18 cellular contexts compared by ENCODE assay signal in the genomic region with DNA sequence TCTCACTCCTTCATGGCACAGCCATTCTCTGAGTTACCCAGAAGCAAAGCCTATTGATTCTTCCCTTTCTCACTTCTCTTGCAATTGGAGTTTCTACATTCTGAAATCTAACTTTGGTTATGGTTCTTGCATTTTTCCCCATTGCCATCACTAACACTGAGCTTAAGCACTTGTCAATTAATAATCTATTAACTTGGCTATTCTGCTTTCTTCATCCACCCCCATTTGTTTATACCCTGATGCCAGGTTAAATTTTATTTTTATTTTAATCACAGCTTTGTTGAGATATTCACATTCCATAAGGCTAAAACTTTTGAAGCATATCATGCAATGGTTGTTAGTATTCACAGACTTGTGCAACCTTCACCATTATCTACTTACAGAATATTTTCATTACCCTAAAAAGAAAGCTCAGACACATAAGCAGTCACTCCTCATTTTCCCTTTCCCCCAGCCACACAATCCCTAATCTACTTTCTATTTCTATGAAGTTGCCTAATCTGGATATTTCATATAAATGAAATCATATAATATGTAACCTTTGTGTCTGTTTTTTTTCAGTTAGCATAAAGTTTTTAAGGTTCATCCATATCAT.
"Had no signal": no experiment of that assay in that cellular context is flagged by ENCODE, and none has a peak within 500 bp of the region (broad histone marks: within the 10 kb centered on the region; RNA-seq: fewer than 3 reads in every experiment).

No MANE protein-coding gene starts in this region.

- H3K36me3 Mint-ChIP-seq: activated naive CD4-positive, alpha-beta T cell treated with anti-CD3 and anti-CD28 coated beads, Interleukin-2, amount 10 ng/mL, durations not matched to agents 7 days and 5 days; natural killer cell treated with Interleukin-12 subunit alpha and Interleukin-12 subunit beta and Interleukin-15 and Interleukin-18, amount 100 ng/mL, for 72 hours had no signal

- H3K9me3 Mint-ChIP-seq: activated CD4-positive, alpha-beta memory T cell treated with anti-CD3 and anti-CD28 coated beads, Interleukin-2, amount 10 ng/mL, durations not matched to agents 7 days and 5 days; activated naive CD4-positive, alpha-beta T cell treated with anti-CD3 and anti-CD28 coated beads, Interleukin-2, amount 10 ng/mL, durations not matched to agents 7 days and 5 days; activated T-cell treated with anti-CD3 and anti-CD28 coated beads, Interleukin-2, amount 50 U/mL, for 24 hours had no signal

- H3K4me1 Mint-ChIP-seq: activated CD4-positive, alpha-beta memory T cell treated with anti-CD3 and anti-CD28 coated beads, Interleukin-2, amount 10 ng/mL, durations not matched to agents 7 days and 5 days; activated naive CD4-positive, alpha-beta T cell treated with anti-CD3 and anti-CD28 coated beads, Interleukin-2, amount 10 ng/mL, durations not matched to agents 7 days and 5 days had no signal

- H3K4me3 Mint-ChIP-seq: activated CD4-positive, alpha-beta memory T cell treated with anti-CD3 and anti-CD28 coated beads, Interleukin-2, amount 10 ng/mL, durations not matched to agents 7 days and 5 days; activated naive CD4-positive, alpha-beta T cell treated with anti-CD3 and anti-CD28 coated beads, Interleukin-2, amount 10 ng/mL, durations not matched to agents 7 days and 5 days; activated T-cell treated with anti-CD3 and anti-CD28 coated beads, Interleukin-2, amount 50 U/mL, for 24 hours; natural killer cell treated with Interleukin-12 subunit alpha and Interleukin-12 subunit beta and Interleukin-15 and Interleukin-18, amount 100 ng/mL, for 72 hours had no signal

- H3K27me3 Mint-ChIP-seq: activated CD4-positive, alpha-beta memory T cell treated with anti-CD3 and anti-CD28 coated beads, Interleukin-2, amount 10 ng/mL, durations not matched to agents 7 days and 5 days; activated naive CD4-positive, alpha-beta T cell treated with anti-CD3 and anti-CD28 coated beads, Interleukin-2, amount 10 ng/mL, durations not matched to agents 7 days and 5 days; natural killer cell treated with Interleukin-12 subunit alpha and Interleukin-12 subunit beta and Interleukin-15 and Interleukin-18, amount 100 ng/mL, for 72 hours had no signal

- H3K36me3 ChIP-seq: esophagus muscularis mucosa, right atrium auricular region, transverse colon, vagina, WERI-Rb-1 had no signal

- H3K4me1 ChIP-seq: esophagus muscularis mucosa, foreskin keratinocyte, right atrium auricular region, transverse colon, vagina had no signal

- H3K4me3 ChIP-seq: coronary artery, esophagus muscularis mucosa, right atrium auricular region, transverse colon, vagina had no signal

- H3K27me3 ChIP-seq: esophagus muscularis mucosa, right atrium auricular region, transverse colon, vagina had no signal

- ATAC-seq: foreskin keratinocyte; natural killer cell treated with Interleukin-12 subunit alpha and Interleukin-12 subunit beta and Interleukin-15 and Interleukin-18, amount 100 ng/mL, for 72 hours; stimulated activated naive CD8-positive, alpha-beta T cell treated with anti-CD3 and anti-CD28 coated beads, Interleukin-15, Interleukin-2, amounts not matched to agents 100 U/mL and 50 U/mL, for 24 hours had no signal

- H3K9me3 ChIP-seq: esophagus muscularis mucosa, right atrium auricular region, transverse colon, vagina had no signal

- H3K27ac ChIP-seq: coronary artery, esophagus muscularis mucosa, foreskin keratinocyte, right atrium auricular region, transverse colon, vagina, WERI-Rb-1 had no signal

- H3K27ac Mint-ChIP-seq: activated CD4-positive, alpha-beta memory T cell treated with anti-CD3 and anti-CD28 coated beads, Interleukin-2, amount 10 ng/mL, durations not matched to agents 7 days and 5 days; activated naive CD4-positive, alpha-beta T cell treated with anti-CD3 and anti-CD28 coated beads, Interleukin-2, amount 10 ng/mL, durations not matched to agents 7 days and 5 days; activated T-cell treated with anti-CD3 and anti-CD28 coated beads, Interleukin-2, amount 50 U/mL, for 24 hours; natural killer cell treated with Interleukin-12 subunit alpha and Interleukin-12 subunit beta and Interleukin-15 and Interleukin-18, amount 100 ng/mL, for 72 hours had no signal

- DNase-seq: activated CD4-positive, alpha-beta memory T cell treated with anti-CD3 and anti-CD28 coated beads, Interleukin-2, amount 10 ng/mL, durations not matched to agents 7 days and 5 days; activated CD4-positive, alpha-beta T cell treated with anti-CD3 and anti-CD28 coated beads for 4 hours; activated naive CD4-positive, alpha-beta T cell treated with anti-CD3 and anti-CD28 coated beads, Interleukin-2, amount 10 ng/mL, durations not matched to agents 7 days and 5 days; activated T-cell treated with anti-CD3 and anti-CD28 coated beads, Interleukin-2, amount 50 U/mL, for 24 hours; foreskin keratinocyte; mesendoderm; nucleus accumbens; small intestine; stimulated activated CD4-positive, alpha-beta T cell treated with anti-CD3 and anti-CD28 coated beads, Interleukin-4, amount 100 ng/mL, for 4 hours; stimulated activated CD8-positive, alpha-beta memory T cell treated with anti-CD3 and anti-CD28 coated beads, Interleukin-4, amount 100 ng/mL, for 48 hours; stimulated activated naive CD8-positive, alpha-beta T cell treated with anti-CD3 and anti-CD28 coated beads, Interleukin-15, Interleukin-2, amounts not matched to agents 100 U/mL and 50 U/mL, for 24 hours; transverse colon; WERI-Rb-1 had no signal
